ENCODE assay signal across 29 cellular contexts in the genomic region with DNA sequence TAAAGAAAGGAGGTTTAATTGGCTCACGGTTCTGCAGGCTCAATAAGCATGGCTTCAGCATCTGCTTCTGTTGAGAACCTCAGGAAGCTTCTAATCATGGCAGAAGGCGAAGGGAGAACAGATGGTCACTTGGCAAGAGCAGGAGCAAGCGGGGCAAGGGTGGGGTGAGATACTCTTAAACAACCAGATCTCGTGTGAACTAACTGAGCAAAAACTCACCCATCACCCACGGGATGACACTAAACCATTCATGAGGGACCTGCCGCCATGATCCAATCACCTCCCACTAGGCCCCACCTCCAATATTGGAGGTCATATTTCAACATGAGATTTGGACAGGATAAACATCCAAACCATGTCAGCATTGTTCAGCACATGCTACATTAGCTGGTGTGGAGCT.
"Had no signal": no experiment of that assay in that cellular context is flagged by ENCODE, and none has a peak within 500 bp of the region (broad histone marks: within the 10 kb centered on the region; RNA-seq: fewer than 3 reads in every experiment).

No MANE protein-coding gene starts in this region.

- H3K9me3 ChIP-seq: mucosa of descending colon, neutrophil, suprapubic skin, transverse colon, vagina had no signal

- DNase-seq: dorsolateral prefrontal cortex; effector CD4-positive, alpha-beta T cell; head of caudate nucleus; kidney; mesenchymal stem cell; mucosa of descending colon; naive B cell; stimulated activated CD4-positive, alpha-beta T cell treated with anti-CD3 and anti-CD28 coated beads, Interleukin-12 subunit alpha, Interleukin-12 subunit beta, amount 100 ng/mL, for 4 hours; stimulated activated CD4-positive, alpha-beta T cell treated with anti-CD3 and anti-CD28 coated beads, Interleukin-1b, Interleukin-23, amount 100 ng/mL, for 48 hours; stimulated activated CD4-positive, alpha-beta T cell treated with anti-CD3 and anti-CD28 coated beads, Interleukin-4, amount 100 ng/mL, for 1 hour; stimulated activated CD8-positive, alpha-beta memory T cell treated with anti-CD3 and anti-CD28 coated beads, Interleukin-4, amount 100 ng/mL, for 48 hours; stimulated activated naive CD4-positive, alpha-beta T cell; stimulated activated naive CD8-positive, alpha-beta T cell treated with anti-CD3 and anti-CD28 coated beads, Interleukin-15, amount 100 ng/mL, for 72 hours; transverse colon had no signal

- ATAC-seq: esophagus mucosa; left lobe of liver; mucosa of descending colon; natural killer cell treated with Interleukin-12 subunit alpha and Interleukin-12 subunit beta and Interleukin-15 and Interleukin-18, amount 100 ng/mL, for 72 hours; sciatic nerve; stimulated activated naive CD8-positive, alpha-beta T cell treated with anti-CD3 and anti-CD28 coated beads, Interleukin-15, amount 100 ng/mL, for 72 hours had no signal

- H3K9ac ChIP-seq: parathyroid adenoma had no signal

- H3K36me3 Mint-ChIP-seq: mesothelial cell of epicardium; natural killer cell treated with Interleukin-12 subunit alpha and Interleukin-12 subunit beta and Interleukin-15 and Interleukin-18, amount 100 ng/mL, for 72 hours had no signal

- H3K4me3 Mint-ChIP-seq: mesothelial cell of epicardium; naive B cell; natural killer cell treated with Interleukin-12 subunit alpha and Interleukin-12 subunit beta and Interleukin-15 and Interleukin-18, amount 100 ng/mL, for 72 hours; neural crest cell; stimulated activated naive CD8-positive, alpha-beta T cell treated with anti-CD3 and anti-CD28 coated beads, Interleukin-15, amount 100 ng/mL, for 72 hours had no signal

- H3K27ac Mint-ChIP-seq: mesothelial cell of epicardium; naive B cell; natural killer cell treated with Interleukin-12 subunit alpha and Interleukin-12 subunit beta and Interleukin-15 and Interleukin-18, amount 100 ng/mL, for 72 hours; progenitor cell of endocrine pancreas; stimulated activated naive CD8-positive, alpha-beta T cell treated with anti-CD3 and anti-CD28 coated beads, Interleukin-15, amount 100 ng/mL, for 72 hours had no signal

- H3K4me3 ChIP-seq: dorsolateral prefrontal cortex, hepatocyte, lung, mucosa of descending colon, smooth muscle cell, suprapubic skin, transverse colon, vagina had no signal

- H3K9me3 Mint-ChIP-seq: mesothelial cell of epicardium; natural killer cell treated with Interleukin-12 subunit alpha and Interleukin-12 subunit beta and Interleukin-15 and Interleukin-18, amount 100 ng/mL, for 72 hours; neural crest cell; stimulated activated naive CD8-positive, alpha-beta T cell treated with anti-CD3 and anti-CD28 coated beads, Interleukin-15, amount 100 ng/mL, for 72 hours had no signal

- H3K27ac ChIP-seq: dorsolateral prefrontal cortex, epithelial cell of prostate, hepatocyte, neutrophil, parathyroid adenoma, suprapubic skin, transverse colon, vagina had no signal

- H3K4me1 ChIP-seq: parathyroid adenoma, suprapubic skin, transverse colon, vagina had no signal

- H3K36me3 ChIP-seq: neutrophil, suprapubic skin, transverse colon, vagina had no signal

- H3K4me1 Mint-ChIP-seq: naive B cell; neural crest cell; stimulated activated naive CD8-positive, alpha-beta T cell treated with anti-CD3 and anti-CD28 coated beads, Interleukin-15, amount 100 ng/mL, for 72 hours had no signal

- H3K27me3 ChIP-seq: hepatocyte, neutrophil, transverse colon, vagina had no signal
